ENCODE assay signal across 8 cellular contexts in the genomic region with DNA sequence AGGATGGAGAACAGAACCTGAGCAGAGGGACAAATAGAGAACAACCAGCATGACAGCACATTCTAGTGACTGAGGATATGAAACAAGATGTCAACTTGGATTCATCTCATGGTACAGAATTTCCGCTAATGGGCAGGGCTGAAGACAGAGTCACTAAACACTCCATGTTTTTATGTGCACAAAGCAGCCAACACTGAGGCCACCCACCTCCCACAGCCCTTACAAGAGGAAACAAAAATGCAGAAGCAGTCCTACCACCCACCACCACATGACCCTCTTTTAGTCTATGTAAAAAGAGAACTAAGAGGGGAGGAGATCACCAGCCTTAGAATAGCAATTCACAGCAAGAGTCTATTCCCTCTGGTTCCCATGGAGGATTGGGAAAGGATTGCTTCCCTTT.
DNase-seq lines count a peak whose midpoint lies in the region; ATAC-seq, FAIRE-seq and TF ChIP-seq lines count a peak whose summit lies in the region.

No MANE protein-coding gene starts in this region.

- no peaks in the 10 kb centered on the region for H4K20me1 ChIP-seq in HepG2 (ENCODE audit: insufficient read depth, low read length)

- no peak for DNase-seq in right lobe of liver
- DNase-seq in HepG2 (ENCODE audit: low spot score), result no peak
- peak; percentile 62 for DNase-seq in SKM-1 treated with dmso at 0.1 percent for 144 hours (lab: John Stamatoyannopoulos, UW; ENCODE audit: unreplicated experiment)
- peak in 1 of 2 donors; percentile 51 for DNase-seq in upper lobe of left lung
- no peak for DNase-seq in stimulated activated CD4-positive, alpha-beta T cell treated with anti-CD3 and anti-CD28 coated beads, Interleukin-2, amount 100 ng/mL, for 24 hours
- DNase-seq in mesendoderm, result no peak
- DNase-seq in OCI-M1 (lab: John Stamatoyannopoulos, UW), result no peak

- no peak for TF ChIP-seq CTCF in right lobe of liver (IDR thresholded peaks at IDR 0.05)
- TF ChIP-seq CTCF in HepG2 (CRISPR knock-in tag; IDR thresholded peaks at IDR 0.05), result no peak
- TF ChIP-seq CTCF in upper lobe of left lung (IDR thresholded peaks at IDR 0.05), result no peak

- no TSS peak for BruUV-seq in HepG2 (replicated peaks; lab: Mats Ljungman, UMichigan)

- H3K9ac ChIP-seq in HepG2 (ENCODE audit: insufficient read depth, low read depth, low read length), result no peak overlapping the region
- H3K9ac ChIP-seq in mesendoderm (ENCODE audit: low read length), result no peak overlapping the region

- no peak overlapping the region for H2BK120ac ChIP-seq in mesendoderm (ENCODE audit: low read depth, low read length)

- H2AFZ ChIP-seq in HepG2 (ENCODE audit: low read length), result no peak overlapping the region

- TF ChIP-seq POLR2A in right lobe of liver (IDR thresholded peaks at IDR 0.05) (no peak), HepG2 (IDR thresholded peaks at IDR 0.05; ENCODE audit: insufficient read depth in 1 of 2, low read depth in 2 of 2, low read length in 2 of 2) (no peak), upper lobe of left lung (IDR thresholded peaks at IDR 0.05) (no peak)

- TF ChIP-seq EP300 in HepG2 (IDR thresholded peaks at IDR 0.05; ENCODE audit: low read depth in 2 of 2, low read length in 2 of 2) (no peak), HepG2 (CRISPR knock-in tag; IDR thresholded peaks at IDR 0.05; ENCODE audit: borderline replicate concordance) (no peak), upper lobe of left lung (IDR thresholded peaks at IDR 0.05) (no peak)

- H2BK5ac ChIP-seq in mesendoderm (ENCODE audit: low read length), result no peak overlapping the region

- no peaks in the 10 kb centered on the region for H3K9me3 ChIP-seq in right lobe of liver
- H3K9me3 ChIP-seq in HepG2 (ENCODE audit: low read length), result no peaks in the 10 kb centered on the region
- no peaks in the 10 kb centered on the region for H3K9me3 ChIP-seq in upper lobe of left lung

- no peak for FAIRE-seq in HepG2 (lab: Jason Lieb, UNC)

- POLR2A ChIA-PET in HepG2 (lab: Yijun Ruan, JAX), result no interaction called here

- H3K23ac ChIP-seq in mesendoderm (ENCODE audit: low read length), result no peak overlapping the region

- H3K79me2 ChIP-seq in HepG2 (ENCODE audit: insufficient read depth, low read length) (no peaks in the 10 kb centered on the region), mesendoderm (ENCODE audit: control insufficient read depth, insufficient read depth, low read length) (no peaks in the 10 kb centered on the region)

- H3K4me2 ChIP-seq in HepG2 (ENCODE audit: low read depth, low read length) (no peak overlapping the region), mesendoderm (ENCODE audit: low read length) (no peak overlapping the region)

- H4K5ac ChIP-seq in mesendoderm (ENCODE audit: low read length), result no peak overlapping the region

- no peak overlapping the region for H3K4me3 ChIP-seq in right lobe of liver
- no peak overlapping the region for H3K4me3 ChIP-seq in HepG2 (replicated peaks in 1 of 3; ENCODE audit: insufficient read depth in 1 of 3, low read depth in 2 of 3, low read length in 3 of 3)
- H3K4me3 ChIP-seq in upper lobe of left lung, result no peak overlapping the region
- no peak overlapping the region for H3K4me3 ChIP-seq in mesendoderm (ENCODE audit: low read length)

- no peak overlapping the region for H3K56ac ChIP-seq in mesendoderm (ENCODE audit: low read length)

- H3K4ac ChIP-seq in mesendoderm (ENCODE audit: low read depth, low read length), result no peak overlapping the region

- H3K79me1 ChIP-seq in mesendoderm (ENCODE audit: low read length), result no peaks in the 10 kb centered on the region

- in situ Hi-C loops in HepG2 (cut with HindIII; ENCODE audit: extremely low pct_ligation_motif_present, low pct_unique_long_range_greater_than_20kb), result no loop called here

- H3K36me3 ChIP-seq in right lobe of liver, result no peaks in the 10 kb centered on the region
- H3K36me3 ChIP-seq in HepG2 (replicated peaks in 1 of 2; ENCODE audit: control insufficient read depth in 1 of 2, insufficient read depth in 2 of 2, low read length in 2 of 2), result no peaks in the 10 kb centered on the region
- H3K36me3 ChIP-seq in upper lobe of left lung, result no peaks in the 10 kb centered on the region
- H3K36me3 ChIP-seq in mesendoderm (ENCODE audit: control insufficient read depth, insufficient read depth, low read length), result no peaks in the 10 kb centered on the region

- ATAC-seq in right lobe of liver (peak; percentile 54 to 85 (median 74)), HepG2 (no peak), HG03045 (IDR thresholded peaks at IDR 0.05; ENCODE audit: unreplicated experiment) (peak; percentile 68), upper lobe of left lung (ENCODE audit: low FRiP score in 2 of 2) (peak; percentile 79 to 86)

- no peak for TF ChIP-seq RAD21 in HepG2 (CRISPR knock-in tag; IDR thresholded peaks at IDR 0.05)

- no peak overlapping the region for H4K8ac ChIP-seq in mesendoderm (ENCODE audit: low read depth, low read length)

- no peak overlapping the region for H2BK15ac ChIP-seq in mesendoderm (replicated peaks; ENCODE audit: low read depth)

- intact Hi-C loops in right lobe of liver (cut with DNase I), result no loop called here
- intact Hi-C loops in HepG2 (cut with micrococcal nuclease; ENCODE audit: unreplicated experiment), result no loop called here

- H3K27me3 ChIP-seq in right lobe of liver, result no peaks in the 10 kb centered on the region
- H3K27me3 ChIP-seq in HepG2 (ENCODE audit: control insufficient read depth in 1 of 2, insufficient read depth in 2 of 2, low read length in 2 of 2), result no peaks in the 10 kb centered on the region
- no peaks in the 10 kb centered on the region for H3K27me3 ChIP-seq in upper lobe of left lung
- no peaks in the 10 kb centered on the region for H3K27me3 ChIP-seq in mesendoderm (ENCODE audit: insufficient read depth, low read length, poor library complexity)

- H2AK5ac ChIP-seq in mesendoderm (ENCODE audit: low read length), result no peak overlapping the region

- H3K27ac ChIP-seq in right lobe of liver, result no peak overlapping the region
- H3K27ac ChIP-seq in HepG2 (ENCODE audit: extremely low read length, insufficient read depth, low read length), result no peak overlapping the region
- H3K27ac ChIP-seq in upper lobe of left lung, result no peak overlapping the region
- no peak overlapping the region for H3K27ac ChIP-seq in mesendoderm (ENCODE audit: low read depth, low read length)

- H3K18ac ChIP-seq in mesendoderm (ENCODE audit: low read length), result no peak overlapping the region

- H3K4me1 ChIP-seq in right lobe of liver (no peaks in the 10 kb centered on the region), HepG2 (ENCODE audit: insufficient read depth, low read length) (no peaks in the 10 kb centered on the region), upper lobe of left lung (peaks cover 0 to 3% (median 0%) of the 10 kb centered on the region in 4 donors), mesendoderm (ENCODE audit: control insufficient read depth, low read depth, low read length) (peaks cover 2% of the 10 kb centered on the region)

- CTCF ChIA-PET in HepG2 (lab: Yijun Ruan, JAX; ENCODE audit: low intra/inter-chr PET ratio, low total read pairs), result no interaction called here

- WGBS in right lobe of liver (ENCODE audit: insufficient coverage, low coverage, low lambda C conversion rate, missing lambda C conversion rate), result 60% methylated on average over 1 of the region's 1 CpG
- 0% methylated on average over 1 of the region's 1 CpG for WGBS in HepG2 (ENCODE audit: low lambda C conversion rate)
- WGBS in upper lobe of left lung, 2 donors, result 64 to 71% methylated on average over 1 of the region's 1 CpG
- no CpG with 5 or more reads among the region's 1 CpG for WGBS in mesendoderm (ENCODE audit: extremely low coverage, insufficient coverage, low lambda C conversion rate)

TF ChIP-seq in HepG2, 621 proteins besides CTCF, POLR2A, EP300 and RAD21:
- TF ChIP-seq CREB1 (IDR thresholded peaks at IDR 0.05), result no peak
- TF ChIP-seq CREB1 (CRISPR knock-in tag; IDR thresholded peaks at IDR 0.05), result no peak
